33 cellular contexts compared by ENCODE assay signal in genomic region chr18:11237066-11237465, GRCh38.
"Had no signal": no experiment of that assay in that cellular context is flagged by ENCODE, and none has a peak within 500 bp of the region (broad histone marks: within the 10 kb centered on the region; RNA-seq: fewer than 3 reads in every experiment).

No MANE protein-coding gene starts in this region.

- H3K36me3 ChIP-seq: adrenal gland, esophagus muscularis mucosa, gastrocnemius medialis, heart right ventricle had no signal

- H3K4me1 Mint-ChIP-seq: activated CD4-positive, alpha-beta T cell treated with anti-CD3 and anti-CD28 coated beads for 36 hours; activated CD4-positive, alpha-beta T cell treated with anti-CD3 and anti-CD28 coated beads, Interleukin-2, amount 10 ng/mL, durations not matched to agents 24 days and 14 days; activated CD8-positive, alpha-beta memory T cell treated with anti-CD3 and anti-CD28 coated beads, Interleukin-2, amount 10 ng/mL, durations not matched to agents 7 days and 5 days; activated naive CD4-positive, alpha-beta T cell treated with anti-CD3 and anti-CD28 coated beads, Interleukin-2, amount 50 U/mL, for 24 hours; activated naive CD8-positive, alpha-beta T cell treated with anti-CD3 and anti-CD28 coated beads for 36 hours; activated naive CD8-positive, alpha-beta T cell treated with anti-CD3 and anti-CD28 coated beads, Interleukin-2, amount 50 U/mL, for 24 hours had no signal

- H3K9me3 Mint-ChIP-seq: activated CD4-positive, alpha-beta memory T cell treated with anti-CD3 and anti-CD28 coated beads for 36 hours; activated CD4-positive, alpha-beta T cell treated with anti-CD3 and anti-CD28 coated beads, Interleukin-2, amount 10 ng/mL, durations not matched to agents 24 days and 14 days; activated naive CD4-positive, alpha-beta T cell treated with anti-CD3 and anti-CD28 coated beads for 36 hours; activated naive CD4-positive, alpha-beta T cell treated with anti-CD3 and anti-CD28 coated beads, Interleukin-2, amount 50 U/mL, for 24 hours; activated T-helper 1 cell treated with anti-CD3 and anti-CD28 coated beads, Interleukin-12 subunit alpha, Interleukin-12 subunit beta, Interleukin-2, Interleukin-4 antibody, amounts not matched to agents 30 ng/mL and 10 ng/mL and 1 ng/mL, durations not matched to agents 14 hours and 24 hours and 36 hours; activated T-helper 2 cell treated with anti-CD3 and anti-CD28 coated beads, Interferon-gamma antibody, Interleukin-2, Interleukin-4, amounts not matched to agents 10 μg/mL and 5 μg/mL and 100 μg/mL, durations not matched to agents 14 hours and 24 hours and 36 hours had no signal

- H3K36me3 Mint-ChIP-seq: activated CD4-positive, alpha-beta memory T cell treated with anti-CD3 and anti-CD28 coated beads for 36 hours; activated CD8-positive, alpha-beta memory T cell treated with anti-CD3 and anti-CD28 coated beads, Interleukin-2, amount 10 ng/mL, durations not matched to agents 7 days and 5 days; activated naive CD4-positive, alpha-beta T cell treated with anti-CD3 and anti-CD28 coated beads, Interleukin-2, amount 50 U/mL, for 24 hours; activated naive CD8-positive, alpha-beta T cell treated with anti-CD3 and anti-CD28 coated beads for 36 hours had no signal

- ATAC-seq: activated CD4-positive, alpha-beta T cell treated with anti-CD3 and anti-CD28 coated beads for 36 hours; activated CD8-positive, alpha-beta memory T cell treated with anti-CD3 and anti-CD28 coated beads, Interleukin-2, amount 10 ng/mL, durations not matched to agents 7 days and 5 days; activated CD8-positive, alpha-beta T cell treated with anti-CD3 and anti-CD28 coated beads, Interleukin-2, amount 10 ng/mL, durations not matched to agents 7 days and 5 days; activated naive CD8-positive, alpha-beta T cell treated with anti-CD3 and anti-CD28 coated beads, Interleukin-2, amount 50 U/mL, for 24 hours; body of pancreas; effector memory CD8-positive, alpha-beta T cell; foreskin keratinocyte; gastrocnemius medialis; heart right ventricle had no signal

- H3K27ac ChIP-seq: adrenal gland, body of pancreas, esophagus muscularis mucosa, foreskin keratinocyte, gastrocnemius medialis, heart right ventricle had no signal

- H3K4me3 Mint-ChIP-seq: activated CD4-positive, alpha-beta memory T cell treated with anti-CD3 and anti-CD28 coated beads for 36 hours; activated CD4-positive, alpha-beta T cell treated with anti-CD3 and anti-CD28 coated beads for 36 hours; activated CD4-positive, alpha-beta T cell treated with anti-CD3 and anti-CD28 coated beads, Interleukin-2, amount 10 ng/mL, durations not matched to agents 24 days and 14 days; activated CD8-positive, alpha-beta memory T cell treated with anti-CD3 and anti-CD28 coated beads, Interleukin-2, amount 10 ng/mL, durations not matched to agents 7 days and 5 days; activated CD8-positive, alpha-beta T cell treated with anti-CD3 and anti-CD28 coated beads, Interleukin-2, amount 10 ng/mL, durations not matched to agents 7 days and 5 days; activated naive CD4-positive, alpha-beta T cell treated with anti-CD3 and anti-CD28 coated beads for 36 hours; activated naive CD4-positive, alpha-beta T cell treated with anti-CD3 and anti-CD28 coated beads, Interleukin-2, amount 50 U/mL, for 24 hours; activated naive CD8-positive, alpha-beta T cell treated with anti-CD3 and anti-CD28 coated beads for 36 hours; activated naive CD8-positive, alpha-beta T cell treated with anti-CD3 and anti-CD28 coated beads, Interleukin-2, amount 50 U/mL, for 24 hours; activated T-helper 1 cell treated with anti-CD3 and anti-CD28 coated beads, Interleukin-12 subunit alpha, Interleukin-12 subunit beta, Interleukin-2, Interleukin-4 antibody, amounts not matched to agents 30 ng/mL and 10 ng/mL and 1 ng/mL, durations not matched to agents 14 hours and 24 hours and 36 hours; effector memory CD8-positive, alpha-beta T cell had no signal

- H3K4me3 ChIP-seq: adrenal gland, body of pancreas, esophagus muscularis mucosa, gastrocnemius medialis, heart right ventricle had no signal

- DNase-seq: activated CD4-positive, alpha-beta memory T cell treated with anti-CD3 and anti-CD28 coated beads for 36 hours; activated CD4-positive, alpha-beta T cell treated with anti-CD3 and anti-CD28 coated beads for 36 hours; activated CD4-positive, alpha-beta T cell treated with anti-CD3 and anti-CD28 coated beads, Interleukin-2, amount 10 ng/mL, durations not matched to agents 24 days and 14 days; activated CD4-positive, CD25-positive, alpha-beta regulatory T cell; activated CD4-positive, CD25-positive, alpha-beta regulatory T cell treated with anti-CD3 and anti-CD28 coated beads, Interleukin-2, amount 50 U/mL, for 72 hours; activated CD8-positive, alpha-beta memory T cell treated with anti-CD3 and anti-CD28 coated beads, Interleukin-2, amount 10 ng/mL, durations not matched to agents 7 days and 5 days; activated CD8-positive, alpha-beta memory T cell treated with anti-CD3 and anti-CD28 coated beads, Interleukin-2, amount 50 U/mL, for 4 hours; activated CD8-positive, alpha-beta T cell treated with anti-CD3 and anti-CD28 coated beads, Interleukin-2, amount 10 ng/mL, durations not matched to agents 7 days and 5 days; activated effector memory CD4-positive, alpha-beta T cell treated with anti-CD3 and anti-CD28 coated beads, Interleukin-2, amount 50 U/mL, for 16 hours; activated naive CD4-positive, alpha-beta T cell treated with anti-CD3 and anti-CD28 coated beads for 36 hours; activated naive CD8-positive, alpha-beta T cell treated with anti-CD3 and anti-CD28 coated beads for 36 hours; activated naive CD8-positive, alpha-beta T cell treated with anti-CD3 and anti-CD28 coated beads, Interleukin-2, amount 50 U/mL, for 24 hours; activated T-cell treated with anti-CD3 and anti-CD28 coated beads, Interleukin-2, amount 50 U/mL, for 1 hour; activated T-cell treated with anti-CD3 and anti-CD28 coated beads, Interleukin-2, amount 50 U/mL, for 48 hours; adrenal gland; amygdala; aorta; body of pancreas; caudate nucleus; cortex of kidney; dermis blood vessel endothelial cell; effector CD4-positive, alpha-beta T cell; effector memory CD8-positive, alpha-beta T cell; erythroblast; foreskin keratinocyte; gastrocnemius medialis; heart right ventricle; T-helper 2 cell had no signal

- H3K4me1 ChIP-seq: adrenal gland, body of pancreas, esophagus muscularis mucosa, foreskin keratinocyte, gastrocnemius medialis, heart right ventricle had no signal

- H3K27me3 Mint-ChIP-seq: activated CD4-positive, alpha-beta memory T cell treated with anti-CD3 and anti-CD28 coated beads for 36 hours; activated CD4-positive, alpha-beta T cell treated with anti-CD3 and anti-CD28 coated beads, Interleukin-2, amount 10 ng/mL, durations not matched to agents 24 days and 14 days; activated CD8-positive, alpha-beta memory T cell treated with anti-CD3 and anti-CD28 coated beads, Interleukin-2, amount 10 ng/mL, durations not matched to agents 7 days and 5 days; activated naive CD4-positive, alpha-beta T cell treated with anti-CD3 and anti-CD28 coated beads, Interleukin-2, amount 50 U/mL, for 24 hours; effector memory CD8-positive, alpha-beta T cell had no signal

- H3K9me3 ChIP-seq: adrenal gland, body of pancreas, esophagus muscularis mucosa, gastrocnemius medialis had no signal

- H3K27me3 ChIP-seq: adrenal gland, body of pancreas, esophagus muscularis mucosa, foreskin keratinocyte, gastrocnemius medialis, heart right ventricle had no signal

- H3K27ac Mint-ChIP-seq: activated CD4-positive, alpha-beta memory T cell treated with anti-CD3 and anti-CD28 coated beads for 36 hours; activated CD4-positive, alpha-beta T cell treated with anti-CD3 and anti-CD28 coated beads for 36 hours; activated CD4-positive, alpha-beta T cell treated with anti-CD3 and anti-CD28 coated beads, Interleukin-2, amount 10 ng/mL, durations not matched to agents 24 days and 14 days; activated CD8-positive, alpha-beta memory T cell treated with anti-CD3 and anti-CD28 coated beads, Interleukin-2, amount 10 ng/mL, durations not matched to agents 7 days and 5 days; activated CD8-positive, alpha-beta T cell treated with anti-CD3 and anti-CD28 coated beads, Interleukin-2, amount 10 ng/mL, durations not matched to agents 7 days and 5 days; activated naive CD4-positive, alpha-beta T cell treated with anti-CD3 and anti-CD28 coated beads for 36 hours; activated naive CD4-positive, alpha-beta T cell treated with anti-CD3 and anti-CD28 coated beads, Interleukin-2, amount 50 U/mL, for 24 hours; activated naive CD8-positive, alpha-beta T cell treated with anti-CD3 and anti-CD28 coated beads for 36 hours; activated naive CD8-positive, alpha-beta T cell treated with anti-CD3 and anti-CD28 coated beads, Interleukin-2, amount 50 U/mL, for 24 hours; activated T-helper 1 cell treated with anti-CD3 and anti-CD28 coated beads, Interleukin-12 subunit alpha, Interleukin-12 subunit beta, Interleukin-2, Interleukin-4 antibody, amounts not matched to agents 30 ng/mL and 10 ng/mL and 1 ng/mL, durations not matched to agents 14 hours and 24 hours and 36 hours; activated T-helper 2 cell treated with anti-CD3 and anti-CD28 coated beads, Interferon-gamma antibody, Interleukin-2, Interleukin-4, amounts not matched to agents 10 μg/mL and 5 μg/mL and 100 μg/mL, durations not matched to agents 14 hours and 24 hours and 36 hours; effector memory CD8-positive, alpha-beta T cell had no signal

- FAIRE-seq: colon had no signal
